Comparison of ENCODE assay signal across 8 cellular contexts in genomic region chr6:26957399-26958127, GRCh38.
DNase-seq lines count a peak whose midpoint lies in the region; ATAC-seq and TF ChIP-seq lines count a peak whose summit lies in the region.
"Not testable (repeated sequence)": the region's sequence is repeated elsewhere in the genome, so short reads cannot be mapped to it uniquely, and the experiment has no call there.

No MANE protein-coding gene starts in this region.

- not testable (repeated sequence) for H3K36me3 Mint-ChIP-seq in activated T-cell treated with anti-CD3 and anti-CD28 coated beads, Interleukin-2, amount 50 U/mL, for 72 hours (ENCODE audit: insufficient read depth in 2 of 2); effector memory CD8-positive, alpha-beta T cell (ENCODE audit: insufficient read depth); immature natural killer cell

- H3K79me2 ChIP-seq in DOHH2 (ENCODE audit: control insufficient read depth, low read length); PC-3 (ENCODE audit: low read length): not testable (repeated sequence)

- peak overlapping the region; percentile 69 for H3K9ac ChIP-seq in PC-3 (ENCODE audit: low read length)

- not testable (repeated sequence) for DNase-seq in LNCaP clone FGC (ENCODE audit: low read depth); immature natural killer cell; tibial nerve (ENCODE audit: low spot score in 2 of 2)
- peak; percentile 27 for DNase-seq in PC-3
- peak in 1 of 2 donors; percentile 2 for DNase-seq in activated T-cell treated with anti-CD3 and anti-CD28 coated beads, Interleukin-2, amount 50 U/mL, for 72 hours
- DNase-seq in effector memory CD8-positive, alpha-beta T cell, result peak in 1 of 3 experiments; percentile 3
- peak in 2 of 5 donors; percentile 3 to 5 for DNase-seq in ovary

- not testable (repeated sequence) for H3K4me1 Mint-ChIP-seq in activated T-cell treated with anti-CD3 and anti-CD28 coated beads, Interleukin-2, amount 50 U/mL, for 72 hours (ENCODE audit: low read depth); effector memory CD8-positive, alpha-beta T cell (ENCODE audit: low read depth in 2 of 2); immature natural killer cell

- H3K4me3 ChIP-seq in DOHH2 (ENCODE audit: low read length) (peak overlapping the region; percentile 67), LNCaP clone FGC (ENCODE audit: low read depth, low read length) (peak overlapping the region; percentile 48), PC-3 (ENCODE audit: low read length) (peak overlapping the region; percentile 71), ovary (peak overlapping the region; percentile 75), tibial nerve (peak overlapping the region; percentile 33 to 72 (median 60))

- not testable (repeated sequence) for H4K20me1 ChIP-seq in DOHH2 (ENCODE audit: control insufficient read depth, insufficient read depth, low read depth, low read length); PC-3 (ENCODE audit: low read length)

- H3K9me2 ChIP-seq in DOHH2 (replicated peaks; ENCODE audit: control insufficient read depth, low read length); PC-3 (replicated peaks; ENCODE audit: low read length): not testable (repeated sequence)

- not testable (repeated sequence) for TF ChIP-seq EP300 in ovary (IDR thresholded peaks at IDR 0.05); tibial nerve (IDR thresholded peaks at IDR 0.05)

- TSS peak; percentile 86 for BruUV-seq in PC-3 (replicated peaks; lab: Mats Ljungman, UMichigan)

- peak overlapping the region; percentile 79 to 90 for H3K4me3 Mint-ChIP-seq in activated T-cell treated with anti-CD3 and anti-CD28 coated beads, Interleukin-2, amount 50 U/mL, for 72 hours
- H3K4me3 Mint-ChIP-seq in effector memory CD8-positive, alpha-beta T cell, result peak overlapping the region; percentile 80 to 87
- H3K4me3 Mint-ChIP-seq in immature natural killer cell, result peak overlapping the region; percentile 78 to 87 (median 85)

- not testable (repeated sequence) for H3K27me3 ChIP-seq in DOHH2 (ENCODE audit: control insufficient read depth, low read length); PC-3 (ENCODE audit: low read length); ovary; tibial nerve

- H3K27ac ChIP-seq in DOHH2 (ENCODE audit: low read depth, low read length), result peak overlapping the region; percentile 34; the same call in 1 of the 2 replicates
- H3K27ac ChIP-seq in PC-3 (ENCODE audit: low read length), result peak overlapping the region; percentile 86
- peak overlapping the region in 1 of 2 donors; percentile 90 for H3K27ac ChIP-seq in ovary
- H3K27ac ChIP-seq in tibial nerve, result peak overlapping the region; percentile 50 to 87 (median 80)

- not testable (repeated sequence) for TF ChIP-seq POLR2A in ovary (IDR thresholded peaks at IDR 0.05); tibial nerve (IDR thresholded peaks at IDR 0.05)

- H3K9me3 ChIP-seq in DOHH2 (ENCODE audit: control insufficient read depth, insufficient read depth, low read length); PC-3 (ENCODE audit: low read length); ovary; tibial nerve: not testable (repeated sequence)

- intact Hi-C loops in PC-3 (cut with micrococcal nuclease); ovary (cut with DNase I): not testable (repeated sequence)

- not testable (repeated sequence) for H3K36me3 ChIP-seq in DOHH2 (ENCODE audit: control insufficient read depth, low read length); PC-3 (ENCODE audit: low read depth, low read length); ovary; tibial nerve

- not testable (repeated sequence) for H3K9me3 Mint-ChIP-seq in activated T-cell treated with anti-CD3 and anti-CD28 coated beads, Interleukin-2, amount 50 U/mL, for 72 hours; effector memory CD8-positive, alpha-beta T cell; immature natural killer cell

- not testable (repeated sequence) for H2AFZ ChIP-seq in PC-3 (ENCODE audit: low read length)

- H3K27ac Mint-ChIP-seq in activated T-cell treated with anti-CD3 and anti-CD28 coated beads, Interleukin-2, amount 50 U/mL, for 72 hours, result not testable (repeated sequence)
- H3K27ac Mint-ChIP-seq in effector memory CD8-positive, alpha-beta T cell, result peak overlapping the region; percentile 51 to 82
- peak overlapping the region; percentile 36 to 93 (median 61) for H3K27ac Mint-ChIP-seq in immature natural killer cell

- not testable (repeated sequence) for H3K27me3 Mint-ChIP-seq in activated T-cell treated with anti-CD3 and anti-CD28 coated beads, Interleukin-2, amount 50 U/mL, for 72 hours (ENCODE audit: low read depth); effector memory CD8-positive, alpha-beta T cell; immature natural killer cell (ENCODE audit: low read depth in 3 of 3)

- POLR2A ChIA-PET in PC-3 (lab: Charles Lee; ENCODE audit: unreplicated experiment), result not testable (repeated sequence)

- H3K4me1 ChIP-seq in DOHH2 (ENCODE audit: control insufficient read depth, low read length); PC-3 (ENCODE audit: insufficient read depth, low read length); ovary (ENCODE audit: insufficient read depth); tibial nerve: not testable (repeated sequence)

- H3K4me2 ChIP-seq in DOHH2 (ENCODE audit: low read length) (peak overlapping the region; percentile 69), PC-3 (ENCODE audit: low read length) (peak overlapping the region; percentile 81)

- CTCF ChIA-PET in PC-3 (lab: Charles Lee), result interaction anchor here (1.0 kb wide), 1 partner anchor 169 kb away, joined by 5 read pairs; no protein-coding TSS in a partner anchor

- TF ChIP-seq CTCF in DOHH2 (IDR thresholded peaks at IDR 0.05; ENCODE audit: low read depth, low read length, poor library complexity, severe bottlenecking); LNCaP clone FGC (IDR thresholded peaks at IDR 0.05; ENCODE audit: control insufficient read depth, extremely low read depth, insufficient read depth); PC-3 (conservative IDR thresholded peaks at IDR 0.05; ENCODE audit: low read depth, low read length); ovary (IDR thresholded peaks at IDR 0.05); tibial nerve (IDR thresholded peaks at IDR 0.05): not testable (repeated sequence)

- 25 to 45% (median 39%) methylated on average over 6 of the region's 6 CpGs for WGBS in ovary, 3 donors
- 68 to 69% methylated on average over 6 of the region's 6 CpGs for WGBS in tibial nerve, 2 donors

- H3F3A ChIP-seq in DOHH2 (ENCODE audit: control insufficient read depth, insufficient read depth); PC-3 (ENCODE audit: low read length, unreplicated experiment): not testable (repeated sequence)

- ATAC-seq in PC-3; activated T-cell treated with anti-CD3 and anti-CD28 coated beads, Interleukin-2, amount 50 U/mL, for 72 hours (replicated peaks in 1 of 2); effector memory CD8-positive, alpha-beta T cell (replicated peaks): not testable (repeated sequence)
